17 cellular contexts compared by ENCODE assay signal in genomic region chr20:32380745-32381144, GRCh38. TPM values are rescaled to one million over a fixed set of nuclear protein-coding genes. Genes with fewer than 3 reads are reported as not detected.
DNase-seq lines count a peak whose midpoint lies in the region; ATAC-seq and TF ChIP-seq lines count a peak whose summit lies in the region.
"Had no signal": no experiment of that assay in that cellular context is flagged by ENCODE, and none has a peak within 500 bp of the region (broad histone marks: within the 10 kb centered on the region; RNA-seq: fewer than 3 reads in every experiment).

No MANE protein-coding gene starts in this region.

- H3K27me3 Mint-ChIP-seq in activated naive CD8-positive, alpha-beta T cell treated with anti-CD3 and anti-CD28 coated beads for 36 hours: no peaks in the 10 kb centered on the region
- no peaks in the 10 kb centered on the region for H3K27me3 Mint-ChIP-seq in activated naive CD8-positive, alpha-beta T cell treated with anti-CD3 and anti-CD28 coated beads, Interleukin-2, amount 50 U/mL, for 24 hours
- no peaks in the 10 kb centered on the region for H3K27me3 Mint-ChIP-seq in CD4-positive, alpha-beta T cell
- H3K27me3 Mint-ChIP-seq in progenitor cell of endocrine pancreas: no peaks in the 10 kb centered on the region
- H3K27me3 Mint-ChIP-seq: CD8-positive, alpha-beta memory T cell; IgD-negative memory B cell had no signal

- no peak for ATAC-seq in activated naive CD8-positive, alpha-beta T cell treated with anti-CD3 and anti-CD28 coated beads, Interleukin-2, amount 50 U/mL, for 24 hours
- no peak for ATAC-seq in CD4-positive, alpha-beta T cell (ENCODE audit: poor library complexity)
- ATAC-seq in HG02588 (IDR thresholded peaks at IDR 0.05; ENCODE audit: unreplicated experiment): no peak

- H3K9ac ChIP-seq in SK-N-MC (ENCODE audit: insufficient read length): no peak overlapping the region

- no peak for TF ChIP-seq CTCF in CD4-positive, alpha-beta T cell (IDR thresholded peaks at IDR 0.05)
- TF ChIP-seq CTCF in progenitor cell of endocrine pancreas (IDR thresholded peaks at IDR 0.05; ENCODE audit: unreplicated experiment) (no peak), GM10266 (IDR thresholded peaks at IDR 0.05; ENCODE audit: control insufficient read depth, insufficient read depth, low read depth, missing control alignments) (no peak)

- H3K9me3 ChIP-seq in CD4-positive, alpha-beta T cell (ENCODE audit: control insufficient read depth, low read length): no peaks in the 10 kb centered on the region
- no peaks in the 10 kb centered on the region for H3K9me3 ChIP-seq in SK-N-MC (ENCODE audit: low read depth, low read length)
- H3K9me3 ChIP-seq: BE2C had no signal

- H3K36me3 Mint-ChIP-seq in activated naive CD8-positive, alpha-beta T cell treated with anti-CD3 and anti-CD28 coated beads for 36 hours: peaks cover 25% of the 10 kb centered on the region
- H3K36me3 Mint-ChIP-seq in activated naive CD8-positive, alpha-beta T cell treated with anti-CD3 and anti-CD28 coated beads, Interleukin-2, amount 50 U/mL, for 24 hours (ENCODE audit: low read depth): peaks cover 33% of the 10 kb centered on the region
- H3K36me3 Mint-ChIP-seq in CD4-positive, alpha-beta T cell (ENCODE audit: low read depth): peaks cover 54% of the 10 kb centered on the region
- peaks cover 27% of the 10 kb centered on the region for H3K36me3 Mint-ChIP-seq in progenitor cell of endocrine pancreas (ENCODE audit: insufficient read depth)

- no peak overlapping the region for H3K4me3 Mint-ChIP-seq in activated naive CD8-positive, alpha-beta T cell treated with anti-CD3 and anti-CD28 coated beads for 36 hours
- no peak overlapping the region for H3K4me3 Mint-ChIP-seq in activated naive CD8-positive, alpha-beta T cell treated with anti-CD3 and anti-CD28 coated beads, Interleukin-2, amount 50 U/mL, for 24 hours
- no peak overlapping the region for H3K4me3 Mint-ChIP-seq in CD4-positive, alpha-beta T cell
- no peak overlapping the region for H3K4me3 Mint-ChIP-seq in progenitor cell of endocrine pancreas (ENCODE audit: low read depth)
- H3K4me3 Mint-ChIP-seq: CD8-positive, alpha-beta memory T cell; HFFc6; IgD-negative memory B cell had no signal

- peaks cover 28% of the 10 kb centered on the region for H3K36me3 ChIP-seq in SK-N-MC (ENCODE audit: insufficient read depth, low read length)

- no peak for DNase-seq in activated naive CD8-positive, alpha-beta T cell treated with anti-CD3 and anti-CD28 coated beads for 36 hours
- no peak for DNase-seq in activated naive CD8-positive, alpha-beta T cell treated with anti-CD3 and anti-CD28 coated beads, Interleukin-2, amount 50 U/mL, for 24 hours
- no peak for DNase-seq in CD4-positive, alpha-beta T cell
- DNase-seq in SK-N-MC (ENCODE audit: low read depth, low spot score) (no peak), progenitor cell of endocrine pancreas (ENCODE audit: low spot score, unreplicated experiment) (no peak), RPMI8226 (no peak), GM10266 (ENCODE audit: extremely low spot score) (no peak)
- DNase-seq: BE2C; Caco-2; CD8-positive, alpha-beta memory T cell; DND-41; GDM1; HCEC 1CT; HFFc6 had no signal

- no peak overlapping the region for H3K27ac ChIP-seq in CD4-positive, alpha-beta T cell (ENCODE audit: low read depth, low read length)
- H3K27ac ChIP-seq in SK-N-MC: peak overlapping the region; percentile 25; the same call in 1 of the 2 replicates
- H3K27ac ChIP-seq: C4-2B had no signal

- POLR2A ChIA-PET in CD4-positive, alpha-beta T cell (lab: Charles Lee): interaction anchor here (1.3 kb wide), 1 partner anchor 22 kb away, joined by 6 read pairs; the partner anchor contains the start of gene ASXL1

- H3K9me3 Mint-ChIP-seq in activated naive CD8-positive, alpha-beta T cell treated with anti-CD3 and anti-CD28 coated beads for 36 hours: no peaks in the 10 kb centered on the region
- H3K9me3 Mint-ChIP-seq in activated naive CD8-positive, alpha-beta T cell treated with anti-CD3 and anti-CD28 coated beads, Interleukin-2, amount 50 U/mL, for 24 hours: no peaks in the 10 kb centered on the region
- no peaks in the 10 kb centered on the region for H3K9me3 Mint-ChIP-seq in CD4-positive, alpha-beta T cell
- no peaks in the 10 kb centered on the region for H3K9me3 Mint-ChIP-seq in progenitor cell of endocrine pancreas (ENCODE audit: low read depth)
- H3K9me3 Mint-ChIP-seq: CD8-positive, alpha-beta memory T cell; HFFc6; IgD-negative memory B cell had no signal

- intact Hi-C loops in CD4-positive, alpha-beta T cell (cut with DNase I, micrococcal nuclease): loop anchor here in 1 of 2 experiments (5.0 kb wide), 1 partner anchor 37 kb away; no protein-coding TSS in a partner anchor

- H3K4me3 ChIP-seq in SK-N-MC: no peak overlapping the region

- peak overlapping the region; percentile 25 for H3K27ac Mint-ChIP-seq in activated naive CD8-positive, alpha-beta T cell treated with anti-CD3 and anti-CD28 coated beads for 36 hours
- no peak overlapping the region for H3K27ac Mint-ChIP-seq in activated naive CD8-positive, alpha-beta T cell treated with anti-CD3 and anti-CD28 coated beads, Interleukin-2, amount 50 U/mL, for 24 hours
- peak overlapping the region; percentile 30 for H3K27ac Mint-ChIP-seq in CD4-positive, alpha-beta T cell
- peak overlapping the region; percentile 64 for H3K27ac Mint-ChIP-seq in progenitor cell of endocrine pancreas
- H3K27ac Mint-ChIP-seq: HFFc6 had no signal

- no peaks in the 10 kb centered on the region for H3K27me3 ChIP-seq in CD4-positive, alpha-beta T cell (ENCODE audit: control insufficient read depth, insufficient read depth, low read length)
- H3K27me3 ChIP-seq: BE2C had no signal

- CTCF ChIA-PET in CD4-positive, alpha-beta T cell (lab: Charles Lee): no interaction called here

- peaks cover 27% of the 10 kb centered on the region for H3K4me1 Mint-ChIP-seq in activated naive CD8-positive, alpha-beta T cell treated with anti-CD3 and anti-CD28 coated beads for 36 hours
- peaks cover 28% of the 10 kb centered on the region for H3K4me1 Mint-ChIP-seq in activated naive CD8-positive, alpha-beta T cell treated with anti-CD3 and anti-CD28 coated beads, Interleukin-2, amount 50 U/mL, for 24 hours
- peaks cover 45% of the 10 kb centered on the region for H3K4me1 Mint-ChIP-seq in CD4-positive, alpha-beta T cell (ENCODE audit: low read depth)
- H3K4me1 Mint-ChIP-seq in progenitor cell of endocrine pancreas (ENCODE audit: low read depth): no peaks in the 10 kb centered on the region

RNA-seq across cellular contexts. Expression of gene ASXL1, which starts 22.6 kb away (rescaled TPM):
- total RNA-seq in activated naive CD8-positive, alpha-beta T cell treated with anti-CD3 and anti-CD28 coated beads for 36 hours: 100 to 1,000 TPM in 1 of 2 experiments, 10 to 100 TPM in 1; 97.5 to 100 TPM
- total RNA-seq in CD4-positive, alpha-beta T cell: 100 to 1,000 TPM; 213 to 222 TPM
- 189 and 201 TPM in 2 replicates for total RNA-seq in progenitor cell of endocrine pancreas
